ENCODE assay signal across 10 cellular contexts in the genomic region with DNA sequence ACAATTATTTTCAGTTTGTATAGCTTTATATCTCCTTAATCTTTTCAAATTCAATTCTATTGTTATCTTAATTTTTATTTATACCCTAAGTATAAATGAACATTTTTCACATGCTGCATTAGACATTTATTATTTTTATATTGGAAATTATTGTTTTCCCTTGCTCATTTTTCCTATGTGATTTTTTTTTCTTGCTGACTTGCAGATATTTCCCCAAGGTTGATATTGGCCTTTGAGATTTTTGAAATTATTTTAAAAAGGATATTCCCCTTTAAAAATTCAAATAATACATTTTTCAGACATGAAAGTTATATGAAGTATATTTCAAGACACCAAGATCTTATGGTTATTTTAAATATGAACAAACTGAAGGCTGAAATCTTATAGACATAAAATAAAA.
"Had no signal": no experiment of that assay in that cellular context is flagged by ENCODE, and none has a peak within 500 bp of the region (broad histone marks: within the 10 kb centered on the region; RNA-seq: fewer than 3 reads in every experiment).

No MANE protein-coding gene starts in this region.

- ATAC-seq: HCT116 had no signal

- H3K4me1 ChIP-seq: HAP-1 had no signal

- H3K27ac ChIP-seq: GM23248, HL-60, KMS-11 had no signal

- H3K9ac ChIP-seq: GM23248, KMS-11 had no signal

- FAIRE-seq: HTR-8/SVneo had no signal

- H3K4me2 ChIP-seq: KMS-11 had no signal

- H2AFZ ChIP-seq: GM23248 had no signal

- H3K4me3 ChIP-seq: GM23248, HAP-1 had no signal

- DNase-seq: GM23248, GOT3, H7, HFFc6, KBM-7 had no signal

- H3K36me3 ChIP-seq: HAP-1 had no signal

- H3K9me3 ChIP-seq: HAP-1 had no signal
